In the genomic region with DNA sequence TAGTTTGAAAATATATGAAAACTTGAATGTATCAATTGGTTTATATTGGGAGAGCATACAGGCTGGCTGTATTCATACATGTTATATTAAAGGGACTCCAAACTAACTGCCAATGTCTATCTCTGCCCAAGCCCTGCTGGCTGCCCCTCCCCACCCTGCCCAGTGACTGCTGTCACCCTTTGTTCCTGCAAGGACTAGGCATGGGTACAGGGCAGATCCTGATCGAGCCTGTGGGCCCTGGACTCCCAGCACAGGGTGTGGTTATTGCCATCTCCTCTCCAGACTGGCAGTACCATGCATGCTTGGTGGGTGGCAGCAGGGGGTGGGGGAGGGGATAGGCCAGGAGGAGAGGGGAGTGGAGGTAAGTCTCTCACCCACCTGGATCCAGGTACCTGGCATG, we compare ENCODE assay signal across 22 cellular contexts.
DNase-seq lines count a peak whose midpoint lies in the region; ATAC-seq, FAIRE-seq and TF ChIP-seq lines count a peak whose summit lies in the region.
"Had no signal": no experiment of that assay in that cellular context is flagged by ENCODE, and none has a peak within 500 bp of the region (broad histone marks: within the 10 kb centered on the region; RNA-seq: fewer than 3 reads in every experiment).

No MANE protein-coding gene starts in this region.

- H3K9me3 ChIP-seq in small intestine (ENCODE audit: control insufficient read depth, low read depth), result no peaks in the 10 kb centered on the region
- H3K9me3 ChIP-seq: BE2C, HAP-1 had no signal

- H3K27me3 ChIP-seq in foreskin keratinocyte (peaks cover 4% of the 10 kb centered on the region), small intestine (ENCODE audit: control insufficient read depth in 2 of 2, insufficient read depth in 2 of 2, low read length in 2 of 2) (no peaks in the 10 kb centered on the region)
- H3K27me3 ChIP-seq: BE2C had no signal

- TF ChIP-seq CTCF in natural killer cell (IDR thresholded peaks at IDR 0.05), result no peak
- no peak for TF ChIP-seq CTCF in foreskin keratinocyte (conservative IDR thresholded peaks at IDR 0.05)

- H3K4me1 Mint-ChIP-seq in natural killer cell treated with Interleukin-12 subunit alpha and Interleukin-12 subunit beta and Interleukin-15 and Interleukin-18, amount 100 ng/mL, for 72 hours (ENCODE audit: low read depth in 2 of 2), result no peaks in the 10 kb centered on the region
- peaks cover 0 to 10% of the 10 kb centered on the region in 2 donors for H3K4me1 Mint-ChIP-seq in natural killer cell
- H3K4me1 Mint-ChIP-seq in immature natural killer cell, result peaks cover 0 to 9% of the 10 kb centered on the region in 2 donors
- H3K4me1 Mint-ChIP-seq: CD4-positive, CD25-positive, alpha-beta regulatory T cell had no signal

- no peak for DNase-seq in natural killer cell treated with Interleukin-12 subunit alpha and Interleukin-12 subunit beta and Interleukin-15 and Interleukin-18, amount 100 ng/mL, for 72 hours (ENCODE audit: low spot score)
- DNase-seq in natural killer cell, result no peak
- DNase-seq in foreskin keratinocyte, result no peak
- peak; percentile 38 for DNase-seq in small intestine
- no peak for DNase-seq in immature natural killer cell
- no peak for DNase-seq in amygdala (lab: John Stamatoyannopoulos, UW)
- DNase-seq: ACHN; BE2C; C1 segment of cervical spinal cord; CD4-positive, CD25-positive, alpha-beta regulatory T cell; CD8-positive, alpha-beta memory T cell; COR-L47; DMS 273 treated with DMSO at 0.1 percent for 48 hours; DMS53; DND-41; EL had no signal

- intact Hi-C loops in natural killer cell (cut with micrococcal nuclease), result no loop called here

- ATAC-seq in natural killer cell treated with Interleukin-12 subunit alpha and Interleukin-12 subunit beta and Interleukin-15 and Interleukin-18, amount 100 ng/mL, for 72 hours, result peak; percentile 33 to 36
- ATAC-seq in natural killer cell (no peak), foreskin keratinocyte (peak; percentile 15)
- ATAC-seq: GM12878, HepG2 had no signal

- no peaks in the 10 kb centered on the region for H3K36me3 ChIP-seq in small intestine (ENCODE audit: control insufficient read depth in 2 of 2, insufficient read depth in 2 of 2, low read length in 2 of 2)
- H3K36me3 ChIP-seq: BE2C, HAP-1 had no signal

- H3K4me3 ChIP-seq in small intestine (ENCODE audit: low read depth in 1 of 2, low read length in 2 of 2), result no peak overlapping the region
- H3K4me3 ChIP-seq: GM12878, HAP-1 had no signal

- no peak overlapping the region for H3K27ac Mint-ChIP-seq in natural killer cell treated with Interleukin-12 subunit alpha and Interleukin-12 subunit beta and Interleukin-15 and Interleukin-18, amount 100 ng/mL, for 72 hours
- no peak overlapping the region for H3K27ac Mint-ChIP-seq in natural killer cell
- no peak overlapping the region for H3K27ac Mint-ChIP-seq in immature natural killer cell
- H3K27ac Mint-ChIP-seq: CD4-positive, CD25-positive, alpha-beta regulatory T cell; CD8-positive, alpha-beta memory T cell had no signal

- H3K4me1 ChIP-seq in foreskin keratinocyte (peaks cover 4% of the 10 kb centered on the region), small intestine (ENCODE audit: control insufficient read depth in 2 of 2, insufficient read depth in 1 of 2, low read depth in 1 of 2, low read length in 1 of 2) (no peaks in the 10 kb centered on the region)
- H3K4me1 ChIP-seq: BE2C, HAP-1 had no signal

- WGBS in small intestine, 3 donors, result 22 to 71% (median 63%) methylated on average over 1 of the region's 1 CpG

- H3K27ac ChIP-seq in foreskin keratinocyte, result no peak overlapping the region
- no peak overlapping the region for H3K27ac ChIP-seq in small intestine (ENCODE audit: low read depth in 1 of 2, low read length in 1 of 2)

- H3K27me3 Mint-ChIP-seq in natural killer cell treated with Interleukin-12 subunit alpha and Interleukin-12 subunit beta and Interleukin-15 and Interleukin-18, amount 100 ng/mL, for 72 hours, result peaks cover 12 to 15% of the 10 kb centered on the region in 2 donors
- peaks cover 12 to 14% of the 10 kb centered on the region in 2 donors for H3K27me3 Mint-ChIP-seq in natural killer cell (ENCODE audit: low read depth in 2 of 2)
- peaks cover 0 to 9% (median 2%) of the 10 kb centered on the region in 3 donors for H3K27me3 Mint-ChIP-seq in immature natural killer cell (ENCODE audit: low read depth in 3 of 3)
- H3K27me3 Mint-ChIP-seq: CD4-positive, CD25-positive, alpha-beta regulatory T cell; CD8-positive, alpha-beta memory T cell had no signal

- H3K36me3 Mint-ChIP-seq in natural killer cell treated with Interleukin-12 subunit alpha and Interleukin-12 subunit beta and Interleukin-15 and Interleukin-18, amount 100 ng/mL, for 72 hours, result no peaks in the 10 kb centered on the region
- no peaks in the 10 kb centered on the region for H3K36me3 Mint-ChIP-seq in natural killer cell
- H3K36me3 Mint-ChIP-seq in immature natural killer cell, result no peaks in the 10 kb centered on the region
- H3K36me3 Mint-ChIP-seq: CD4-positive, CD25-positive, alpha-beta regulatory T cell; CD8-positive, alpha-beta memory T cell had no signal

- H3K9me3 Mint-ChIP-seq in natural killer cell treated with Interleukin-12 subunit alpha and Interleukin-12 subunit beta and Interleukin-15 and Interleukin-18, amount 100 ng/mL, for 72 hours, result no peaks in the 10 kb centered on the region
- H3K9me3 Mint-ChIP-seq in natural killer cell (no peaks in the 10 kb centered on the region), immature natural killer cell (no peaks in the 10 kb centered on the region)
- H3K9me3 Mint-ChIP-seq: CD8-positive, alpha-beta memory T cell had no signal

- no peak for FAIRE-seq in small intestine (lab: Jason Lieb, UNC)
- FAIRE-seq: A204.1, GM12878, GM19239, H1, HepG2 had no signal

- no peak overlapping the region for H3K4me3 Mint-ChIP-seq in natural killer cell treated with Interleukin-12 subunit alpha and Interleukin-12 subunit beta and Interleukin-15 and Interleukin-18, amount 100 ng/mL, for 72 hours
- H3K4me3 Mint-ChIP-seq in natural killer cell (no peak overlapping the region), immature natural killer cell (no peak overlapping the region)
- H3K4me3 Mint-ChIP-seq: CD4-positive, CD25-positive, alpha-beta regulatory T cell; CD8-positive, alpha-beta memory T cell had no signal

Comparison
In these comparisons a context has a peak if more than half of its experiments do, and no peak if none do; other contexts are left out.
1. ATAC-seq: peak in natural killer cell treated with Interleukin-12 subunit alpha and Interleukin-12 subunit beta and Interleukin-15 and Interleukin-18, amount 100 ng/mL, for 72 hours (2 of 2) and foreskin keratinocyte (single experiment); none in natural killer cell (0 of 3).